Comparison of ENCODE assay signal across 14 cellular contexts in genomic region chr20:3929713-3930060, GRCh38. TPM values are rescaled to one million over a fixed set of nuclear protein-coding genes. Genes with fewer than 3 reads are reported as not detected.
DNase-seq lines count a peak whose midpoint lies in the region; ATAC-seq and TF ChIP-seq lines count a peak whose summit lies in the region.
"Had no signal": no experiment of that assay in that cellular context is flagged by ENCODE, and none has a peak within 500 bp of the region (broad histone marks: within the 10 kb centered on the region; RNA-seq: fewer than 3 reads in every experiment).

No MANE protein-coding gene starts in this region.

- TF ChIP-seq POLR2A in Peyer's patch (IDR thresholded peaks at IDR 0.05) (no peak), esophagus squamous epithelium (IDR thresholded peaks at IDR 0.05) (no peak)

- H3K4me3 Mint-ChIP-seq in MCF 10A (ENCODE audit: unreplicated experiment): no peak overlapping the region
- H3K4me3 Mint-ChIP-seq in stimulated activated naive B cell treated with anti-CD40 and anti-IgM and Interleukin-4, amounts not matched to agents 10 μg/mL and 1 μg/mL and 100 μg/mL, for 72 hours: no peak overlapping the region

- peaks cover 4% of the 10 kb centered on the region for H3K4me1 ChIP-seq in mammary epithelial cell (ENCODE audit: insufficient read depth, low read length)
- H3K4me1 ChIP-seq in Peyer's patch: peaks cover 0 to 15% (median 0%) of the 10 kb centered on the region in 4 donors
- H3K4me1 ChIP-seq in esophagus squamous epithelium: peaks cover 7 to 91% (median 26%) of the 10 kb centered on the region in 3 donors

- in situ Hi-C loops in mammary epithelial cell (cut with MboI; ENCODE audit: low sequenced_read_pairs in 2 of 2): no loop called here

- H3K9me3 Mint-ChIP-seq in MCF 10A (ENCODE audit: unreplicated experiment): no peaks in the 10 kb centered on the region
- no peaks in the 10 kb centered on the region for H3K9me3 Mint-ChIP-seq in stimulated activated naive B cell treated with anti-CD40 and anti-IgM and Interleukin-4, amounts not matched to agents 10 μg/mL and 1 μg/mL and 100 μg/mL, for 72 hours

- H3K27me3 Mint-ChIP-seq in MCF 10A (ENCODE audit: insufficient read depth, unreplicated experiment): no peaks in the 10 kb centered on the region
- H3K27me3 Mint-ChIP-seq in stimulated activated naive B cell treated with anti-CD40 and anti-IgM and Interleukin-4, amounts not matched to agents 10 μg/mL and 1 μg/mL and 100 μg/mL, for 72 hours: no peaks in the 10 kb centered on the region

- H3K79me2 ChIP-seq in mammary epithelial cell (ENCODE audit: insufficient read depth, low read length): peaks cover 14% of the 10 kb centered on the region

- H3K9me3 ChIP-seq in mammary epithelial cell (replicated peaks; ENCODE audit: insufficient read depth, low read length) (no peaks in the 10 kb centered on the region), Peyer's patch (no peaks in the 10 kb centered on the region), esophagus squamous epithelium (no peaks in the 10 kb centered on the region)

- no peaks in the 10 kb centered on the region for H4K20me1 ChIP-seq in mammary epithelial cell (ENCODE audit: insufficient read depth, low read length)

- no TSS peak for BruUV-seq in MCF 10A (replicated peaks; lab: Mats Ljungman, UMichigan)
- no TSS peak for BruUV-seq in mammary epithelial cell (replicated peaks; lab: Mats Ljungman, UMichigan)

- 95% methylated on average over 2 of the region's 2 CpGs for WGBS in mammary epithelial cell (ENCODE audit: low coverage, missing lambda C conversion rate)
- 63 to 77% methylated on average over 2 of the region's 2 CpGs for WGBS in esophagus squamous epithelium, 2 donors

- H3K4me2 ChIP-seq in mammary epithelial cell (ENCODE audit: insufficient read depth, low read depth, low read length): no peak overlapping the region

- dilution Hi-C loops in mammary epithelial cell (cut with HindIII; ENCODE audit: low sequenced_read_pairs): loop anchor here (5.0 to 10.0 kb wide), 2 partner anchors 145 to 153 kb away; partner anchors contain the start of genes CENPB and SPEF1

- POLR2A ChIA-PET in MCF 10A (lab: Yijun Ruan, JAX) (interaction anchor here (0.6 to 2.8 kb wide), 13 partner anchors 10 to 177 kb away, joined by 3 to 14 read pairs (median 4); no protein-coding TSS in a partner anchor), RWPE1 (lab: Yijun Ruan, JAX; ENCODE audit: low non-redundant PET) (no interaction called here)

- H3K27ac ChIP-seq in mammary epithelial cell (ENCODE audit: insufficient read depth, low read depth, low read length): no peak overlapping the region
- H3K27ac ChIP-seq in RWPE1: peak overlapping the region; percentile 83
- no peak overlapping the region for H3K27ac ChIP-seq in Peyer's patch
- peak overlapping the region in 1 of 4 donors; percentile 56 for H3K27ac ChIP-seq in esophagus squamous epithelium

- TF ChIP-seq CTCF in MCF 10A (IDR thresholded peaks at IDR 0.05; ENCODE audit: unreplicated experiment): no peak
- TF ChIP-seq CTCF in mammary epithelial cell (conservative IDR thresholded peaks at IDR 0.05 in 1 of 2, IDR thresholded peaks at IDR 0.05 in 1 of 2; ENCODE audit: extremely low read depth in 1 of 2, insufficient read depth in 1 of 2, low read depth in 1 of 2, low read length in 2 of 2): no peak
- TF ChIP-seq CTCF in RWPE1 (conservative IDR thresholded peaks at IDR 0.05; ENCODE audit: low read depth): no peak
- TF ChIP-seq CTCF in Peyer's patch (IDR thresholded peaks at IDR 0.05): no peak
- no peak for TF ChIP-seq CTCF in esophagus squamous epithelium (IDR thresholded peaks at IDR 0.05)

- CTCF ChIA-PET in MCF 10A (lab: Yijun Ruan, JAX): interaction anchor here (0.7 to 1.5 kb wide), 4 partner anchors 9 to 84 kb away, joined by 3 to 5 read pairs (median 4); no protein-coding TSS in a partner anchor
- CTCF ChIA-PET in mammary epithelial cell (lab: Charles Lee; ENCODE audit: low non-redundant PET): no interaction called here
- CTCF ChIA-PET in RWPE1 (lab: Yijun Ruan, JAX): interaction anchor here (1.3 kb wide), 1 partner anchor 10 kb away, joined by 5 read pairs; no protein-coding TSS in a partner anchor

- H2AFZ ChIP-seq in mammary epithelial cell (ENCODE audit: low read depth, low read length): no peak overlapping the region

- no peak overlapping the region for H3K9ac ChIP-seq in mammary epithelial cell (ENCODE audit: insufficient read depth, low read length)

- H3K27ac Mint-ChIP-seq in MCF 10A (ENCODE audit: low read depth, unreplicated experiment): peak overlapping the region; percentile 27
- peak overlapping the region; percentile 67 for H3K27ac Mint-ChIP-seq in stimulated activated naive B cell treated with anti-CD40 and anti-IgM and Interleukin-4, amounts not matched to agents 10 μg/mL and 1 μg/mL and 100 μg/mL, for 72 hours

- H3K36me3 ChIP-seq in mammary epithelial cell (ENCODE audit: insufficient read depth, low read length) (peaks cover 3% of the 10 kb centered on the region), Peyer's patch (peaks cover 0 to 10% (median 0%) of the 10 kb centered on the region in 3 donors), esophagus squamous epithelium (peaks cover 0 to 29% (median 2%) of the 10 kb centered on the region in 3 donors)

- intact Hi-C loops in MCF 10A (cut with micrococcal nuclease): no loop called here
- intact Hi-C loops in mammary epithelial cell (cut with micrococcal nuclease): loop anchor here (2.0 to 5.0 kb wide), 2 partner anchors 41 to 158 kb away; partner anchors contain the start of gene PANK2
- intact Hi-C loops in esophagus squamous epithelium (cut with DNase I): no loop called here

- H3K27me3 ChIP-seq in mammary epithelial cell (ENCODE audit: insufficient read depth, low read length) (no peaks in the 10 kb centered on the region), Peyer's patch (no peaks in the 10 kb centered on the region), esophagus squamous epithelium (no peaks in the 10 kb centered on the region)

- no peak for DNase-seq in MCF 10A (ENCODE audit: unreplicated experiment)
- no peak for DNase-seq in mammary epithelial cell
- DNase-seq in RWPE1 (ENCODE audit: low spot score): no peak
- peak; percentile 62 for DNase-seq in fibroblast of peridontal ligament (ENCODE audit: extremely low read depth)
- DNase-seq in stimulated activated naive B cell treated with anti-CD40 and anti-IgM and Interleukin-4, amounts not matched to agents 10 μg/mL and 1 μg/mL and 100 μg/mL, for 72 hours: no peak
- no peak for DNase-seq in NCI-H1105 treated with DMSO at 0.1 percent for 48 hours (lab: John Stamatoyannopoulos, UW)
- DNase-seq in Peyer's patch: no peak
- DNase-seq in esophagus squamous epithelium (lab: John Stamatoyannopoulos, UW): no peak
- DNase-seq: activated effector memory CD4-positive, alpha-beta T cell treated with Interleukin-2 at 50 U/mL for 16 hours; DMS 273 treated with DMSO at 0.1 percent for 48 hours; effector CD8-positive, alpha-beta T cell; foreskin melanocyte; SIG-M5; stimulated activated CD4-positive, alpha-beta T cell treated with anti-CD3 and anti-CD28 coated beads, Interleukin-4, amount 100 ng/mL, for 4 hours had no signal

- ATAC-seq in stimulated activated naive B cell treated with anti-CD40 and anti-IgM and Interleukin-4, amounts not matched to agents 10 μg/mL and 1 μg/mL and 100 μg/mL, for 72 hours (replicated peaks): no peak

- H3K4me1 Mint-ChIP-seq in MCF 10A (ENCODE audit: insufficient read depth, unreplicated experiment): peaks cover 45% of the 10 kb centered on the region
- peaks cover 17 to 38% of the 10 kb centered on the region in 2 donors for H3K4me1 Mint-ChIP-seq in stimulated activated naive B cell treated with anti-CD40 and anti-IgM and Interleukin-4, amounts not matched to agents 10 μg/mL and 1 μg/mL and 100 μg/mL, for 72 hours

- H3K36me3 Mint-ChIP-seq in MCF 10A (ENCODE audit: insufficient read depth, unreplicated experiment): peaks cover 68% of the 10 kb centered on the region
- H3K36me3 Mint-ChIP-seq in stimulated activated naive B cell treated with anti-CD40 and anti-IgM and Interleukin-4, amounts not matched to agents 10 μg/mL and 1 μg/mL and 100 μg/mL, for 72 hours: peaks cover 24 to 37% of the 10 kb centered on the region in 2 donors

- H3K4me3 ChIP-seq in mammary epithelial cell (replicated peaks in 1 of 3; ENCODE audit: insufficient read depth in 1 of 3, low read depth in 2 of 3, low read length in 3 of 3) (no peak overlapping the region), Peyer's patch (no peak overlapping the region), esophagus squamous epithelium (no peak overlapping the region)

RNA-seq across cellular contexts. Expression of gene PANK2, which starts 40.5 kb away (rescaled TPM):
- 29.2 and 32.8 TPM in 2 replicates for total RNA-seq in MCF 10A (2022)
- 10 to 100 TPM; 41.0 to 45.0 TPM for total RNA-seq in mammary epithelial cell
- 19.8 TPM for polyA plus RNA-seq in mammary epithelial cell
- polyA minus RNA-seq in mammary epithelial cell: 46.3 TPM
- 10 to 100 TPM; 17.9 to 53.6 (median 43.2) TPM for total RNA-seq in Peyer's patch
- 10 to 100 TPM; 39.4 to 49.1 (median 46.2) TPM for total RNA-seq in esophagus squamous epithelium
